12 cellular contexts compared by ENCODE assay signal in genomic region chr2:173451137-173451536, GRCh38.
A peak's percentile ranks its signal among the peaks of the same experiment; 100 is the strongest.
DNase-seq lines count a peak whose midpoint lies in the region; ATAC-seq and TF ChIP-seq lines count a peak whose summit lies in the region.
"Had no signal": no experiment of that assay in that cellular context is flagged by ENCODE, and none has a peak within 500 bp of the region (broad histone marks: within the 10 kb centered on the region; RNA-seq: fewer than 3 reads in every experiment).

No MANE protein-coding gene starts in this region.

- peak; percentile 17 for DNase-seq in activated T-cell treated with anti-CD3 and anti-CD28 coated beads for 1 hour (ENCODE audit: low read depth)
- DNase-seq in activated T-cell treated with anti-CD3 and anti-CD28 coated beads for 4 hours: no peak
- DNase-seq in KBM-7: peak; percentile 47
- peak; percentile 4 for DNase-seq in activated T-cell treated with anti-CD3 and anti-CD28 coated beads for 24 hours (ENCODE audit: low read depth)
- no peak for DNase-seq in stimulated activated effector memory CD8-positive, alpha-beta T cell treated with anti-CD3 and anti-CD28 coated beads, Interleukin-12 subunit alpha, Interleukin-12 subunit beta, amount 100 ng/mL, for 72 hours (ENCODE audit: low spot score in 2 of 2)
- no peak for DNase-seq in GM19238 (ENCODE audit: insufficient read length, low spot score)
- no peak for DNase-seq in CD1c-positive myeloid dendritic cell (ENCODE audit: extremely low spot score)
- DNase-seq: aorta, NCI-H187 treated with DMSO at 0.1 percent for 48 hours, pancreas had no signal

- H3K36me3 Mint-ChIP-seq in stimulated activated effector memory CD8-positive, alpha-beta T cell treated with anti-CD3 and anti-CD28 coated beads, Interleukin-12 subunit alpha, Interleukin-12 subunit beta, amount 100 ng/mL, for 72 hours: no peaks in the 10 kb centered on the region

- TF ChIP-seq CTCF in gastroesophageal sphincter (IDR thresholded peaks at IDR 0.05): no peak

- no peak for TF ChIP-seq POLR2A in gastroesophageal sphincter (IDR thresholded peaks at IDR 0.05)

- H3K4me1 ChIP-seq in gastroesophageal sphincter: no peaks in the 10 kb centered on the region
- H3K4me1 ChIP-seq: pancreas had no signal

- H3K9me3 Mint-ChIP-seq in stimulated activated effector memory CD8-positive, alpha-beta T cell treated with anti-CD3 and anti-CD28 coated beads, Interleukin-12 subunit alpha, Interleukin-12 subunit beta, amount 100 ng/mL, for 72 hours: no peaks in the 10 kb centered on the region

- 80 to 84% methylated on average over 6 to 8 of the region's 8 CpGs for WGBS in gastroesophageal sphincter (ENCODE audit: low coverage in 1 of 2), 2 donors

- H3K27me3 ChIP-seq in gastroesophageal sphincter: peaks cover 5% of the 10 kb centered on the region
- H3K27me3 ChIP-seq: pancreas had no signal

- H3K27ac Mint-ChIP-seq in stimulated activated effector memory CD8-positive, alpha-beta T cell treated with anti-CD3 and anti-CD28 coated beads, Interleukin-12 subunit alpha, Interleukin-12 subunit beta, amount 100 ng/mL, for 72 hours: no peak overlapping the region

- peak overlapping the region; percentile 21 for H3K4me3 Mint-ChIP-seq in stimulated activated effector memory CD8-positive, alpha-beta T cell treated with anti-CD3 and anti-CD28 coated beads, Interleukin-12 subunit alpha, Interleukin-12 subunit beta, amount 100 ng/mL, for 72 hours

- TF ChIP-seq EP300 in gastroesophageal sphincter (IDR thresholded peaks at IDR 0.05): no peak

- in situ Hi-C loops in KBM-7 (cut with MboI; ENCODE audit: low pct_unique_long_range_greater_than_20kb, low sequenced_read_pairs): no loop called here

- no peak for ATAC-seq in stimulated activated effector memory CD8-positive, alpha-beta T cell treated with anti-CD3 and anti-CD28 coated beads, Interleukin-12 subunit alpha, Interleukin-12 subunit beta, amount 100 ng/mL, for 72 hours
- ATAC-seq in gastroesophageal sphincter: no peak
- ATAC-seq: pancreas had no signal

- H3K4me1 Mint-ChIP-seq in stimulated activated effector memory CD8-positive, alpha-beta T cell treated with anti-CD3 and anti-CD28 coated beads, Interleukin-12 subunit alpha, Interleukin-12 subunit beta, amount 100 ng/mL, for 72 hours: peaks cover 14% of the 10 kb centered on the region

- no peak overlapping the region for H3K27ac ChIP-seq in gastroesophageal sphincter
- H3K27ac ChIP-seq: KMS-11, pancreas had no signal

- H3K9me3 ChIP-seq in gastroesophageal sphincter: no peaks in the 10 kb centered on the region
- H3K9me3 ChIP-seq: pancreas had no signal

- no peak overlapping the region for H3K4me3 ChIP-seq in gastroesophageal sphincter
- H3K4me3 ChIP-seq: pancreas had no signal

- no peaks in the 10 kb centered on the region for H3K36me3 ChIP-seq in gastroesophageal sphincter
- H3K36me3 ChIP-seq: pancreas had no signal

Comparison
In these comparisons a context has a peak if more than half of its experiments do, and no peak if none do; other contexts are left out.
1. DNase-seq: peak in activated T-cell treated with anti-CD3 and anti-CD28 coated beads for 1 hour (single experiment), KBM-7 (single experiment) and activated T-cell treated with anti-CD3 and anti-CD28 coated beads for 24 hours (single experiment); none in activated T-cell treated with anti-CD3 and anti-CD28 coated beads for 4 hours (single experiment), stimulated activated effector memory CD8-positive, alpha-beta T cell treated with anti-CD3 and anti-CD28 coated beads, Interleukin-12 subunit alpha, Interleukin-12 subunit beta, amount 100 ng/mL, for 72 hours (0 of 2), GM19238 (single experiment) and CD1c-positive myeloid dendritic cell (single experiment).